In genomic region chr11:12725863-12726666, GRCh38 we compare ENCODE assay signal across 14 cellular contexts. TPM values are rescaled to one million over a fixed set of nuclear protein-coding genes. Genes with fewer than 3 reads are reported as not detected.
DNase-seq lines count a peak whose midpoint lies in the region; ATAC-seq and TF ChIP-seq lines count a peak whose summit lies in the region.
"Had no signal": no experiment of that assay in that cellular context is flagged by ENCODE, and none has a peak within 500 bp of the region (broad histone marks: within the 10 kb centered on the region; RNA-seq: fewer than 3 reads in every experiment).

No MANE protein-coding gene starts in this region.

- TF ChIP-seq CTCF in SK-N-SH (IDR thresholded peaks at IDR 0.05), result no peak
- no peak for TF ChIP-seq CTCF in brain (conservative IDR thresholded peaks at IDR 0.05)
- no peak for TF ChIP-seq CTCF in smooth muscle cell (IDR thresholded peaks at IDR 0.05; ENCODE audit: borderline replicate concordance, insufficient read depth, poor library complexity, severe bottlenecking)

- no peaks in the 10 kb centered on the region for H3K9me2 ChIP-seq in SK-N-SH

- H3K9me3 ChIP-seq in SK-N-SH, result no peaks in the 10 kb centered on the region
- no peaks in the 10 kb centered on the region for H3K9me3 ChIP-seq in smooth muscle cell (replicated peaks; ENCODE audit: low read depth)

- no peak overlapping the region for H3K4me3 Mint-ChIP-seq in brain

- no peaks in the 10 kb centered on the region for H3K27me3 Mint-ChIP-seq in brain

- TF ChIP-seq RAD21 in SK-N-SH (IDR thresholded peaks at IDR 0.05; ENCODE audit: low read length), result no peak

- H3K4me3 ChIP-seq in SK-N-SH (ENCODE audit: low read depth in 2 of 2, low read length in 1 of 2) (no peak overlapping the region), smooth muscle cell (no peak overlapping the region)
- H3K4me3 ChIP-seq: skin epidermis had no signal

- no peak for TF ChIP-seq EP300 in SK-N-SH (IDR thresholded peaks at IDR 0.05; ENCODE audit: borderline replicate concordance in 1 of 2, low read depth in 1 of 2, low read length in 1 of 2)

- H3K9me3 Mint-ChIP-seq in brain, result no peaks in the 10 kb centered on the region

- H3K9ac ChIP-seq in SK-N-SH, result no peak overlapping the region; the same call in 1 of the 2 replicates
- peak overlapping the region; percentile 73 for H3K9ac ChIP-seq in smooth muscle cell (ENCODE audit: low read depth)

- DNase-seq in SK-N-SH (no peak), glomerular visceral epithelial cell (ENCODE audit: extremely low spot score) (peak; percentile 40), smooth muscle cell (lab: John Stamatoyannopoulos, UW; ENCODE audit: unreplicated experiment) (no peak), NCI-H524 treated with DMSO at 0.1 percent for 48 hours (lab: John Stamatoyannopoulos, UW) (no peak), SHP77 (lab: John Stamatoyannopoulos, UW) (no peak), NCI-H82 treated with DMSO at 0.1 percent for 48 hours (lab: John Stamatoyannopoulos, UW; ENCODE audit: unreplicated experiment) (no peak)
- DNase-seq: activated T-cell treated with anti-CD3 and anti-CD28 coated beads, Interleukin-2, amount 50 U/mL, for 1 hour; aorta; NCI-H1436 treated with DMSO at 0.1 percent for 48 hours; NCI-H774 had no signal

- H3F3A ChIP-seq in SK-N-SH (replicated peaks; ENCODE audit: insufficient read depth) (peaks cover 26% of the 10 kb centered on the region), smooth muscle cell (ENCODE audit: low read depth) (peaks cover 52% of the 10 kb centered on the region)

- peaks cover 88% of the 10 kb centered on the region for H3K4me1 Mint-ChIP-seq in brain

- no peak overlapping the region for H2AFZ ChIP-seq in SK-N-SH (ENCODE audit: low read depth)
- no peak overlapping the region for H2AFZ ChIP-seq in smooth muscle cell (ENCODE audit: low read depth)

- peaks cover 15% of the 10 kb centered on the region for H3K36me3 Mint-ChIP-seq in brain

- no peaks in the 10 kb centered on the region for H3K36me3 ChIP-seq in SK-N-SH (replicated peaks in 1 of 2; ENCODE audit: control insufficient read depth in 1 of 2, insufficient read depth in 2 of 2, low read length in 1 of 2)
- H3K36me3 ChIP-seq in smooth muscle cell (ENCODE audit: low read depth), result no peaks in the 10 kb centered on the region

- ATAC-seq in SK-N-SH treated with all-trans-retinoic acid at 6 μM for 48 hours, result no peak

- CTCF ChIA-PET in SK-N-SH (lab: Yijun Ruan, JAX), result no interaction called here

- WGBS in SK-N-SH (ENCODE audit: low lambda C conversion rate), result 88% methylated on average over 7 of the region's 7 CpGs
- WGBS in smooth muscle cell (ENCODE audit: low lambda C conversion rate), result 17% methylated on average over 7 of the region's 7 CpGs

- H4K20me1 ChIP-seq in SK-N-SH (ENCODE audit: insufficient read depth) (peaks cover 68% of the 10 kb centered on the region), smooth muscle cell (ENCODE audit: low read depth) (peaks cover 98% of the 10 kb centered on the region)

- H3K27me3 ChIP-seq in SK-N-SH (ENCODE audit: insufficient read depth) (no peaks in the 10 kb centered on the region), smooth muscle cell (ENCODE audit: low read depth) (no peaks in the 10 kb centered on the region)

- peaks cover 100% of the 10 kb centered on the region for H3K79me2 ChIP-seq in SK-N-SH (ENCODE audit: insufficient read depth)
- H3K79me2 ChIP-seq in smooth muscle cell (ENCODE audit: low read depth), result peaks cover 92% of the 10 kb centered on the region

- H3K4me1 ChIP-seq in SK-N-SH (ENCODE audit: control insufficient read depth in 1 of 2, insufficient read depth in 2 of 2, low read depth in 1 of 2, low read length in 1 of 2), result peaks cover 58 to 59% of the 10 kb centered on the region in 2 experiments
- peaks cover 59% of the 10 kb centered on the region for H3K4me1 ChIP-seq in smooth muscle cell (ENCODE audit: low read depth)

- peak overlapping the region in 3 of 5 experiments; percentile 37 to 48 (median 42) for H3K27ac Mint-ChIP-seq in brain

- no peak overlapping the region for H3K4me2 ChIP-seq in SK-N-SH
- H3K4me2 ChIP-seq in smooth muscle cell, result peak overlapping the region; percentile 78

- POLR2A ChIA-PET in SK-N-SH (lab: Yijun Ruan, JAX), result no interaction called here

- peak overlapping the region; percentile 14 to 89; a peak in 3 of 4 replicates for H3K27ac ChIP-seq in SK-N-SH (ENCODE audit: low read depth in 2 of 2, low read length in 1 of 2)
- H3K27ac ChIP-seq in smooth muscle cell (ENCODE audit: low read depth), result peak overlapping the region; percentile 94
- H3K27ac ChIP-seq: 22Rv1 had no signal

TF ChIP-seq in SK-N-SH, 30 proteins besides CTCF, POLR2A, EP300 and RAD21 (continues in another document):
- TF ChIP-seq FOXM1 (IDR thresholded peaks at IDR 0.05; ENCODE audit: low read depth) (no peak), SIN3A (IDR thresholded peaks at IDR 0.05; ENCODE audit: borderline replicate concordance, low read depth, low read length) (no peak), RFX5 (IDR thresholded peaks at IDR 0.05; ENCODE audit: low read length) (no peak), NRF1 (IDR thresholded peaks at IDR 0.05; ENCODE audit: low read depth, low read length) (no peak), MAX (IDR thresholded peaks at IDR 0.05; ENCODE audit: low read depth) (no peak), GABPA (IDR thresholded peaks at IDR 0.05; ENCODE audit: low read depth) (no peak), CHD2 (IDR thresholded peaks at IDR 0.05; ENCODE audit: low read length, partially characterized antibody) (no peak), RXRA (IDR thresholded peaks at IDR 0.05; ENCODE audit: borderline replicate concordance, low read depth) (no peak), EZH2phosphoT487 (IDR thresholded peaks at IDR 0.05; ENCODE audit: borderline replicate concordance, low read depth) (no peak), YY1 (IDR thresholded peaks at IDR 0.05; ENCODE audit: low read depth) (no peak), RCOR1 (IDR thresholded peaks at IDR 0.05; ENCODE audit: low read length) (no peak), FOSL2 (IDR thresholded peaks at IDR 0.05; ENCODE audit: borderline replicate concordance, low read depth) (no peak)

TF ChIP-seq in SK-N-SH treated with all-trans-retinoic acid at 6 μM for 48 hours, 23 proteins besides CTCF, POLR2A, EP300 and RAD21:
- no peak for TF ChIP-seq RARB (CRISPR knock-in tag; IDR thresholded peaks at IDR 0.05)
- TF ChIP-seq, protein P1, sequence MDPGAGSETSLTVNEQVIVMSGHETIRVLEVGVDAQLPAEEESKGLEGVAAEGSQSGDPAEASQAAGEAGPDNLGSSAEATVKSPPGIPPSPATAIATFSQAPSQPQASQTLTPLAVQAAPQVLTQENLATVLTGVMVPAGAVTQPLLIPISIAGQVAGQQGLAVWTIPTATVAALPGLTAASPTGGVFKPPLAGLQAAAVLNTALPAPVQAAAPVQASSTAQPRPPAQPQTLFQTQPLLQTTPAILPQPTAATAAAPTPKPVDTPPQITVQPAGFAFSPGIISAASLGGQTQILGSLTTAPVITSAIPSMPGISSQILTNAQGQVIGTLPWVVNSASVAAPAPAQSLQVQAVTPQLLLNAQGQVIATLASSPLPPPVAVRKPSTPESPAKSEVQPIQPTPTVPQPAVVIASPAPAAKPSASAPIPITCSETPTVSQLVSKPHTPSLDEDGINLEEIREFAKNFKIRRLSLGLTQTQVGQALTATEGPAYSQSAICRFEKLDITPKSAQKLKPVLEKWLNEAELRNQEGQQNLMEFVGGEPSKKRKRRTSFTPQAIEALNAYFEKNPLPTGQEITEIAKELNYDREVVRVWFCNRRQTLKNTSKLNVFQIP (CRISPR knock-in tag; IDR thresholded peaks at IDR 0.05; ENCODE audit: borderline replicate concordance, low read depth), result no peak
- TF ChIP-seq ISL1 (CRISPR knock-in tag; IDR thresholded peaks at IDR 0.05), result no peak
- TF ChIP-seq CSRNP3 (CRISPR knock-in tag; IDR thresholded peaks at IDR 0.05), result no peak
- no peak for TF ChIP-seq ZC3H10 (CRISPR knock-in tag; IDR thresholded peaks at IDR 0.05)

RNA-seq across cellular contexts. Expression of gene TEAD1, which starts 51.8 kb away (rescaled TPM):
- polyA plus RNA-seq in SK-N-SH (2012; rRNA removed), result 31.2 and 37.8 TPM in 2 replicates
- 31.8 and 33.9 TPM in 2 replicates for polyA plus RNA-seq in SK-N-SH (2012; cell fraction: cytosol; rRNA removed)
- polyA plus RNA-seq in SK-N-SH (2012; cell fraction: nucleus; rRNA removed), result 48.4 and 89.7 TPM in 2 replicates
- polyA plus RNA-seq in brain (ENCODE audit: insufficient read depth, low read depth, low replicate concordance), result 32.4 TPM
- 181 and 191 TPM in 2 replicates for total RNA-seq in smooth muscle cell
- polyA plus RNA-seq in smooth muscle cell, result 63.0 and 66.9 TPM in 2 replicates
